ENCODE assay signal across 1 cellular context in genomic region chr1:85576642-85577420, GRCh38.
A peak's percentile ranks its signal among the peaks of the same experiment; 100 is the strongest.
TF ChIP-seq lines count a peak whose summit lies in the region.

No MANE protein-coding gene starts in this region.

TF ChIP-seq in WTC11, 78 proteins besides CTCF, POLR2A, EP300 and RAD21 (continued from another document):
- TF ChIP-seq KAT7 (CRISPR knock-in tag; IDR thresholded peaks at IDR 0.05; ENCODE audit: borderline replicate concordance): 0 out of 2 replicates have a peak, but pooled peaks have one; percentile 31
TF ChIP-seq in WTC11: peak in this region for 13.
